19 cellular contexts compared by ENCODE assay signal in genomic region chr21:37446552-37446951, GRCh38.
DNase-seq lines count a peak whose midpoint lies in the region; ATAC-seq, FAIRE-seq and TF ChIP-seq lines count a peak whose summit lies in the region.
"Had no signal": no experiment of that assay in that cellular context is flagged by ENCODE, and none has a peak within 500 bp of the region (broad histone marks: within the 10 kb centered on the region; RNA-seq: fewer than 3 reads in every experiment).

No MANE protein-coding gene starts in this region.

- H3K36me3 ChIP-seq in HEK293 (ENCODE audit: control insufficient read depth in 2 of 2, insufficient read depth in 1 of 2, low read length in 2 of 2) (no peaks in the 10 kb centered on the region; a peak in 1 of 3 replicates), astrocyte (ENCODE audit: insufficient read depth, low read length) (no peaks in the 10 kb centered on the region), vagina (no peaks in the 10 kb centered on the region)
- peaks cover 0 to 4% (median 0%) of the 10 kb centered on the region in 3 experiments for H3K36me3 ChIP-seq in naive thymus-derived CD4-positive, alpha-beta T cell (ENCODE audit: control insufficient read depth in 2 of 3, insufficient read depth in 3 of 3, low read length in 3 of 3)
- H3K36me3 ChIP-seq: colonic mucosa, lower lobe of right lung had no signal

- H3K4me3 ChIP-seq in HEK293 (ENCODE audit: low read depth, low read length), result no peak overlapping the region
- H3K4me3 ChIP-seq in astrocyte (ENCODE audit: insufficient read depth, low read depth, low read length), result no peak overlapping the region
- H3K4me3 ChIP-seq in naive thymus-derived CD4-positive, alpha-beta T cell (ENCODE audit: low read length), result no peak overlapping the region
- no peak overlapping the region for H3K4me3 ChIP-seq in vagina
- H3K4me3 ChIP-seq: colonic mucosa, lower lobe of right lung had no signal

- peaks cover 93% of the 10 kb centered on the region for H3K79me2 ChIP-seq in astrocyte (ENCODE audit: insufficient read depth, low read length)

- FAIRE-seq in astrocyte (lab: Jason Lieb, UNC), result no peak
- FAIRE-seq: D721Med, G401.6, GM12892, H54, RCC 7860 had no signal

- H3K9me3 Mint-ChIP-seq in astrocyte (ENCODE audit: unreplicated experiment) (no peaks in the 10 kb centered on the region), osteocyte (ENCODE audit: unreplicated experiment) (no peaks in the 10 kb centered on the region)
- no peaks in the 10 kb centered on the region for H3K9me3 Mint-ChIP-seq in naive thymus-derived CD4-positive, alpha-beta T cell
- H3K9me3 Mint-ChIP-seq: naive B cell had no signal

- H3K9ac ChIP-seq in astrocyte (ENCODE audit: low read length), result no peak overlapping the region

- intact Hi-C loops in naive thymus-derived CD4-positive, alpha-beta T cell (cut with micrococcal nuclease), result loop anchor here in 1 of 2 donors (1.0 kb wide), 1 partner anchor 11 kb away; no protein-coding TSS in a partner anchor
- intact Hi-C loops in vagina (cut with DNase I), result no loop called here

- no peak overlapping the region for H3K4me2 ChIP-seq in astrocyte (ENCODE audit: low read length)

- H3K27ac ChIP-seq in C4-2B (no peak overlapping the region), HEK293 (ENCODE audit: extremely low read depth, low read depth, low read length) (no peak overlapping the region), astrocyte (ENCODE audit: low read depth, low read length) (no peak overlapping the region), vagina (no peak overlapping the region)
- H3K27ac ChIP-seq in naive thymus-derived CD4-positive, alpha-beta T cell (ENCODE audit: low read depth, low read length), result peak overlapping the region; percentile 24
- H3K27ac ChIP-seq: colonic mucosa, lower lobe of right lung had no signal

- no peak for TF ChIP-seq POLR2A in vagina (IDR thresholded peaks at IDR 0.05)

- ATAC-seq in naive thymus-derived CD4-positive, alpha-beta T cell, result no peak

- H3K36me3 Mint-ChIP-seq in astrocyte (ENCODE audit: low read depth, unreplicated experiment), result peaks cover 7% of the 10 kb centered on the region
- peaks cover 0 to 13% (median 4%) of the 10 kb centered on the region in 5 donors for H3K36me3 Mint-ChIP-seq in naive thymus-derived CD4-positive, alpha-beta T cell
- H3K36me3 Mint-ChIP-seq in osteocyte (ENCODE audit: unreplicated experiment), result peaks cover 10% of the 10 kb centered on the region

- no peaks in the 10 kb centered on the region for H3K27me3 ChIP-seq in astrocyte (ENCODE audit: insufficient read depth, low read length)
- no peaks in the 10 kb centered on the region for H3K27me3 ChIP-seq in naive thymus-derived CD4-positive, alpha-beta T cell (ENCODE audit: control insufficient read depth in 2 of 2, insufficient read depth in 2 of 2, low read length in 2 of 2)
- no peaks in the 10 kb centered on the region for H3K27me3 ChIP-seq in vagina
- H3K27me3 ChIP-seq: colonic mucosa had no signal

- H3K4me1 ChIP-seq in HEK293 (ENCODE audit: control insufficient read depth, insufficient read depth, low read length) (peaks cover 27% of the 10 kb centered on the region), astrocyte (ENCODE audit: insufficient read depth, low read length) (peaks cover 24% of the 10 kb centered on the region), vagina (peaks cover 52% of the 10 kb centered on the region)
- H3K4me1 ChIP-seq in naive thymus-derived CD4-positive, alpha-beta T cell (ENCODE audit: control insufficient read depth in 2 of 2, insufficient read depth in 2 of 2, low read length in 2 of 2), result peaks cover 33 to 42% of the 10 kb centered on the region in 2 donors

- TF ChIP-seq CTCF in C4-2B (conservative IDR thresholded peaks at IDR 0.05) (peak; percentile 21; the same call in 1 of the 2 replicates), HEK293 (tag by site-specific recombination; IDR thresholded peaks at IDR 0.05) (no peak), astrocyte (IDR thresholded peaks at IDR 0.05; ENCODE audit: insufficient read depth, low read depth, low read length) (no peak), osteocyte (IDR thresholded peaks at IDR 0.05) (no peak), vagina (IDR thresholded peaks at IDR 0.05) (no peak)

- H3K4me1 Mint-ChIP-seq in astrocyte (ENCODE audit: low read depth, unreplicated experiment), result peaks cover 46% of the 10 kb centered on the region
- peaks cover 56 to 97% (median 92%) of the 10 kb centered on the region in 7 donors for H3K4me1 Mint-ChIP-seq in naive thymus-derived CD4-positive, alpha-beta T cell
- H3K4me1 Mint-ChIP-seq in osteocyte (ENCODE audit: unreplicated experiment), result peaks cover 43% of the 10 kb centered on the region

- peaks cover 79% of the 10 kb centered on the region for H4K20me1 ChIP-seq in astrocyte (ENCODE audit: insufficient read depth, low read length)

- CTCF ChIA-PET in HEK293 (lab: Yijun Ruan, JAX), result interaction anchor here (0.6 to 1.6 kb wide), 7 partner anchors 12 to 280 kb away, joined by 3 to 7 read pairs (median 5); no protein-coding TSS in a partner anchor
- CTCF ChIA-PET in naive thymus-derived CD4-positive, alpha-beta T cell (lab: Charles Lee), result interaction anchor here (0.6 to 0.7 kb wide), 3 partner anchors 43 to 82 kb away, joined by 3 to 6 read pairs (median 3); no protein-coding TSS in a partner anchor

- peak overlapping the region; percentile 43 for H3K27ac Mint-ChIP-seq in astrocyte (ENCODE audit: unreplicated experiment)
- peak overlapping the region in 6 of 9 donors; percentile 48 to 72 (median 63) for H3K27ac Mint-ChIP-seq in naive thymus-derived CD4-positive, alpha-beta T cell
- no peak overlapping the region for H3K27ac Mint-ChIP-seq in osteocyte (ENCODE audit: unreplicated experiment)

- H3K4me3 Mint-ChIP-seq in astrocyte (ENCODE audit: unreplicated experiment) (no peak overlapping the region), osteocyte (ENCODE audit: unreplicated experiment) (no peak overlapping the region)
- H3K4me3 Mint-ChIP-seq in naive thymus-derived CD4-positive, alpha-beta T cell, result peak overlapping the region in 7 of 10 donors; percentile 20 to 58 (median 26)
- H3K4me3 Mint-ChIP-seq: naive B cell had no signal

- DNase-seq in astrocyte (ENCODE audit: low read depth) (no peak), osteocyte (ENCODE audit: extremely low spot score, unreplicated experiment) (no peak), vagina (ENCODE audit: extremely low spot score in 2 of 2) (no peak), NCI-H2081 treated with DMSO at 0.1 percent for 48 hours (lab: John Stamatoyannopoulos, UW) (no peak), GOT3 (lab: John Stamatoyannopoulos, UW) (no peak)
- DNase-seq in naive thymus-derived CD4-positive, alpha-beta T cell, result no peak
- DNase-seq: anterior cingulate cortex, colonic mucosa, lower lobe of right lung, naive B cell, NCI-H2107, NCI-H748 treated with DMSO at 0.1 percent for 48 hours had no signal

- H2AFZ ChIP-seq in astrocyte (ENCODE audit: low read depth, low read length), result no peak overlapping the region

- POLR2A ChIA-PET in HEK293 (lab: Yijun Ruan, JAX), result no interaction called here
- POLR2A ChIA-PET in naive thymus-derived CD4-positive, alpha-beta T cell (lab: Charles Lee), result interaction anchor here (1.5 kb wide), 1 partner anchor 12 kb away, joined by 4 read pairs; no protein-coding TSS in a partner anchor

- no peaks in the 10 kb centered on the region for H3K27me3 Mint-ChIP-seq in astrocyte (ENCODE audit: low read depth, unreplicated experiment)
- no peaks in the 10 kb centered on the region for H3K27me3 Mint-ChIP-seq in naive thymus-derived CD4-positive, alpha-beta T cell
- no peaks in the 10 kb centered on the region for H3K27me3 Mint-ChIP-seq in osteocyte (ENCODE audit: unreplicated experiment)
- H3K27me3 Mint-ChIP-seq: naive B cell had no signal

- H3K9me3 ChIP-seq in HEK293 (ENCODE audit: control insufficient read depth, insufficient read depth, low read depth, low read length) (no peaks in the 10 kb centered on the region), astrocyte (ENCODE audit: insufficient read depth, low read depth, low read length) (no peaks in the 10 kb centered on the region), vagina (no peaks in the 10 kb centered on the region)
- H3K9me3 ChIP-seq in naive thymus-derived CD4-positive, alpha-beta T cell (ENCODE audit: control insufficient read depth in 2 of 3, low read length in 3 of 3), result no peaks in the 10 kb centered on the region
- H3K9me3 ChIP-seq: colonic mucosa, lower lobe of right lung had no signal

TF ChIP-seq in HEK293, 187 proteins besides CTCF, POLR2A, EP300 and RAD21 (continues in another document):
- TF ChIP-seq ZNF600 (tag by site-specific recombination; IDR thresholded peaks at IDR 0.05), result peak; percentile 59
- TF ChIP-seq ZNF830 (tag by site-specific recombination; IDR thresholded peaks at IDR 0.05; ENCODE audit: low read depth), result no peak
- 0 out of 2 replicates have a peak, but pooled peaks have one; percentile 12 for TF ChIP-seq ZBTB17 (tag by site-specific recombination; IDR thresholded peaks at IDR 0.05)
- no peak for TF ChIP-seq PRDM10 (tag by site-specific recombination; IDR thresholded peaks at IDR 0.05)

Comparison
In these comparisons a context has a peak if more than half of its experiments do, and no peak if none do; other contexts are left out.
1. H3K4me3 Mint-ChIP-seq: peak in naive thymus-derived CD4-positive, alpha-beta T cell (7 of 10); none in astrocyte (single experiment) and osteocyte (single experiment).